In the genomic region with DNA sequence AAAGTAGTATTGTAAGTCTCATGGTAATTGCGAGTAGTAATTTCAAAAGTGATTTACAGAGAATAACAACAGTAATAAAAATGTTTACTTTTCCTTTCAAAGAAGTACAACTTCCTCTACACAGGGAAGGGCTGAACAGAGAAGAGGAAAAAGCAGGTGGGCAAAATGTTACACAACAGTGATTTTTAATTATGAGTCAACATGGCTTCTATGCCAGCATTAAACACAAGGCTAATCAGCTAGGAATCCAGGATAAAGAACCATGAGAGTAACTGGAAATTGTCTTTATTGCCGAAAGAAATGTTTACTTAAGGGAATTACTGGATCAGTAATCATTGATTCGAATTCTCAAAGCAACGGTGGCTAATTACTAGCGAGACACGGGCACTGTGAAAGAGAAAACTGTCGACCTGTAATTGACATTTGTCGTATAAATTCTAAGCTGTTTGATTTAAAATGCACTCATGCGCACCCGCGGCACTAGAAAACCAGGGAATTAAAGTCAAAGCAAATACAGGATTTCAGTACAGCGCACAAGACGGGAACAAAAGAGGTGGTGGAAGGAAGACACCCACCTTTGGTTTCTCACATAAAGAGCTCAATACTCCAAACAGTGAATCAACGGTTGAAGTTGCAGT, we compare ENCODE assay signal across 9 cellular contexts. TPM values are rescaled to one million over a fixed set of nuclear protein-coding genes. Genes with fewer than 3 reads are reported as not detected.
A peak's percentile ranks its signal among the peaks of the same experiment; 100 is the strongest.
DNase-seq lines count a peak whose midpoint lies in the region; ATAC-seq lines count a peak whose summit lies in the region.
"Had no signal": no experiment of that assay in that cellular context is flagged by ENCODE, and none has a peak within 500 bp of the region (broad histone marks: within the 10 kb centered on the region; RNA-seq: fewer than 3 reads in every experiment).

No MANE protein-coding gene starts in this region.

- H2AK5ac ChIP-seq in trophoblast cell (ENCODE audit: low read length) = no peak overlapping the region

- no CpG with 5 or more reads among the region's 14 CpGs for WGBS in trophoblast cell (ENCODE audit: extremely low coverage, insufficient coverage, insufficient read length)

- H2BK5ac ChIP-seq in trophoblast cell (ENCODE audit: low read depth, low read length, poor library complexity) = no peak overlapping the region

- H3K4me1 Mint-ChIP-seq in activated CD4-positive, alpha-beta memory T cell treated with anti-CD3 and anti-CD28 coated beads, Interleukin-2, amount 10 ng/mL, durations not matched to agents 7 days and 5 days = peaks cover 22% of the 10 kb centered on the region

- H3K18ac ChIP-seq in trophoblast cell (ENCODE audit: low read length) = no peak overlapping the region

- peak; percentile 38 for DNase-seq in NCI-H2171 treated with DMSO at 0.1 percent for 48 hours (lab: John Stamatoyannopoulos, UW)
- no peak for DNase-seq in NCI-H2171 (lab: John Stamatoyannopoulos, UW)
- peak; percentile 20 for DNase-seq in NCI-H1105 (lab: John Stamatoyannopoulos, UW)
- DNase-seq in activated CD4-positive, alpha-beta memory T cell treated with anti-CD3 and anti-CD28 coated beads, Interleukin-2, amount 10 ng/mL, durations not matched to agents 7 days and 5 days = no peak
- peak; percentile 47 for DNase-seq in globus pallidus (ENCODE audit: low spot score)
- DNase-seq in trophoblast cell = peak in 1 of 2 donors; percentile 20
- DNase-seq in stimulated activated naive CD4-positive, alpha-beta T cell treated with Interleukin-2 at 50 U/mL for 16 hours (lab: John Stamatoyannopoulos, UW) = no peak

- peak overlapping the region; percentile 46 for H4K91ac ChIP-seq in trophoblast cell (ENCODE audit: low read depth, low read length)

- H3K14ac ChIP-seq in trophoblast cell (ENCODE audit: low read length) = no peak overlapping the region

- H3K4ac ChIP-seq in trophoblast cell (ENCODE audit: low read depth, low read length) = no peak overlapping the region

- H3K9ac ChIP-seq in trophoblast cell (ENCODE audit: low read length) = peak overlapping the region; percentile 75

- no peaks in the 10 kb centered on the region for H3K36me3 ChIP-seq in trophoblast cell (ENCODE audit: control insufficient read depth in 1 of 2, insufficient read depth in 2 of 2, low read length in 2 of 2)

- H3K27me3 Mint-ChIP-seq in activated CD4-positive, alpha-beta memory T cell treated with anti-CD3 and anti-CD28 coated beads, Interleukin-2, amount 10 ng/mL, durations not matched to agents 7 days and 5 days = no peaks in the 10 kb centered on the region

- peak overlapping the region; percentile 80 for H3K4me3 Mint-ChIP-seq in activated CD4-positive, alpha-beta memory T cell treated with anti-CD3 and anti-CD28 coated beads, Interleukin-2, amount 10 ng/mL, durations not matched to agents 7 days and 5 days

- peak overlapping the region; percentile 86 for H4K8ac ChIP-seq in trophoblast cell (ENCODE audit: low read depth, low read length)

- peaks cover 16% of the 10 kb centered on the region for H3K79me1 ChIP-seq in trophoblast cell (ENCODE audit: low read length)

- peak overlapping the region; percentile 83 for H3K4me3 ChIP-seq in trophoblast cell (ENCODE audit: low read depth, low read length)

- peak overlapping the region; percentile 52 for H2AFZ ChIP-seq in trophoblast cell (ENCODE audit: insufficient read depth, low read length, poor library complexity)

- no peak for ATAC-seq in GM21529 (IDR thresholded peaks at IDR 0.05; ENCODE audit: unreplicated experiment)

- no peaks in the 10 kb centered on the region for H3K27me3 ChIP-seq in trophoblast cell (ENCODE audit: insufficient read depth, low read length)

- H3K9me3 Mint-ChIP-seq in activated CD4-positive, alpha-beta memory T cell treated with anti-CD3 and anti-CD28 coated beads, Interleukin-2, amount 10 ng/mL, durations not matched to agents 7 days and 5 days = no peaks in the 10 kb centered on the region

- peak overlapping the region; percentile 7 for H2BK120ac ChIP-seq in trophoblast cell (ENCODE audit: insufficient read depth, low read length, poor library complexity)

- peak overlapping the region; percentile 95 for H3K4me2 ChIP-seq in trophoblast cell (ENCODE audit: low read length)

- H2BK12ac ChIP-seq in trophoblast cell (ENCODE audit: low read length) = no peak overlapping the region

- H3K79me2 ChIP-seq in trophoblast cell (ENCODE audit: control insufficient read depth, insufficient read depth, low read length, poor library complexity) = peaks cover 11% of the 10 kb centered on the region

- peak overlapping the region; percentile 96 for H3K27ac ChIP-seq in trophoblast cell (ENCODE audit: low read depth, low read length)

- no peaks in the 10 kb centered on the region for H3K9me3 ChIP-seq in trophoblast cell (ENCODE audit: insufficient read depth, low read depth, low read length)

- no peak overlapping the region for H4K12ac ChIP-seq in trophoblast cell (ENCODE audit: low read depth, low read length)

- H3K23ac ChIP-seq in trophoblast cell (ENCODE audit: low read length) = no peak overlapping the region

- no peaks in the 10 kb centered on the region for H3K36me3 Mint-ChIP-seq in activated CD4-positive, alpha-beta memory T cell treated with anti-CD3 and anti-CD28 coated beads, Interleukin-2, amount 10 ng/mL, durations not matched to agents 7 days and 5 days (ENCODE audit: low read depth)

- POLR2A ChIA-PET in activated CD4-positive, alpha-beta memory T cell treated with anti-CD3 and anti-CD28 coated beads, Interleukin-2, amount 10 ng/mL, durations not matched to agents 7 days and 5 days (lab: Charles Lee) = interaction anchor here (0.9 to 4.5 kb wide), 8 partner anchors 14 to 198 kb away, joined by 3 to 40 read pairs (median 4); partner anchors contain the start of genes GRSF1, MOB1B and UTP3

- H3K4me1 ChIP-seq in trophoblast cell (ENCODE audit: control insufficient read depth in 1 of 2, insufficient read depth in 2 of 2, low read length in 2 of 2) = peaks cover 0 to 6% of the 10 kb centered on the region in 2 experiments

- peak overlapping the region; percentile 31 for H3K27ac Mint-ChIP-seq in activated CD4-positive, alpha-beta memory T cell treated with anti-CD3 and anti-CD28 coated beads, Interleukin-2, amount 10 ng/mL, durations not matched to agents 7 days and 5 days

- CTCF ChIA-PET in activated CD4-positive, alpha-beta memory T cell treated with anti-CD3 and anti-CD28 coated beads, Interleukin-2, amount 10 ng/mL, durations not matched to agents 7 days and 5 days (lab: Charles Lee) = interaction anchor here (0.7 to 4.8 kb wide), 6 partner anchors 10 to 306 kb away, joined by 3 to 35 read pairs (median 7); partner anchors contain the start of gene UTP3

RNA-seq across cellular contexts. Expression of gene UTP3, which starts 15.5 kb away (rescaled TPM):
- 10 to 100 TPM; 28.7 to 28.9 TPM for total RNA-seq in activated CD4-positive, alpha-beta memory T cell treated with anti-CD3 and anti-CD28 coated beads, Interleukin-2, amount 10 ng/mL, durations not matched to agents 7 days and 5 days
- polyA plus RNA-seq in trophoblast cell (2013) = 26.5 and 27.7 TPM in 2 replicates

RNA-seq across cellular contexts. Expression of gene RUFY3, which starts 17.9 kb away (rescaled TPM):
- 1 to 10 TPM; 9.1 to 9.7 TPM for total RNA-seq in activated CD4-positive, alpha-beta memory T cell treated with anti-CD3 and anti-CD28 coated beads, Interleukin-2, amount 10 ng/mL, durations not matched to agents 7 days and 5 days
- polyA plus RNA-seq in trophoblast cell (2013) = 22.8 and 24.6 TPM in 2 replicates

RNA-seq across cellular contexts. Expression of gene JCHAIN, which starts 37.5 kb away (rescaled TPM):
- total RNA-seq in activated CD4-positive, alpha-beta memory T cell treated with anti-CD3 and anti-CD28 coated beads, Interleukin-2, amount 10 ng/mL, durations not matched to agents 7 days and 5 days = under 1 TPM in 1 of 2 experiments, not detected in 1; 0.35 TPM
- polyA plus RNA-seq in trophoblast cell (2013) = not detected in 2 replicates
- total RNA-seq: dermis microvascular lymphatic vessel endothelial cell had no signal

Comparison
In these comparisons a context has a peak if more than half of its experiments do, and no peak if none do; other contexts are left out.
1. DNase-seq: peak in NCI-H2171 treated with DMSO at 0.1 percent for 48 hours (single experiment), NCI-H1105 (single experiment) and globus pallidus (single experiment); none in NCI-H2171 (single experiment), activated CD4-positive, alpha-beta memory T cell treated with anti-CD3 and anti-CD28 coated beads, Interleukin-2, amount 10 ng/mL, durations not matched to agents 7 days and 5 days (single experiment) and stimulated activated naive CD4-positive, alpha-beta T cell treated with Interleukin-2 at 50 U/mL for 16 hours (single experiment).